In the genomic region with DNA sequence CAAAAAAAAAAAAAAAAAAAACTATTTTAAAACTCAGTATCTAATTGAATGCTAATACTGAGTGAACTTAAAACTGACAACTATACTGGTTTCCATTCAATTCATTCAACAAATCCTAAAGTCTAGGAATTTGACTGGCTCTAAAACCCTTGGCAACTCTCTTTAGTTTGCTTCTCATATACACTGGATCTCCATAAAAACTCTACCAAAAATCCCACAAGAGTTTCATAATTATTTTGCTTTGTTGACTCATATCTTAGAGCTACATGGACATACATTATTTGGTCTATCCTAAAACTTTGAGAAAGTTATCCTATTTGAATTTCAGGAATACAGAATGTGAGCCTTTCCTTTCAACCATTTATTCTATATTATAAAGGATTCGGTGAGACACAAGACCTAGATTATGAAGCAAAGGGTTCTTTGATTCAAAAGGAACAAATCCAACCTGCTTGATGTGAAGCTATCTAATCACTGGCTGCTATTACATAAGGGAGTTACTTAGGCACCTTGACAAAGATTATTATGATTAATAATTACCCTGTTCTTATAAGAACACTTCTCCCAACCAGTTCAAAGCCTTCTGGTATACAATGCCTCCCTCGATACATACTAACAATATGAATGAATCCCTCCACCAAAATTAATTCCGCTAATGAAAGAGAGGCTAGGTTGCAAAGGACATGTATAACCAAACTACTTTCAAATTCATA, we compare ENCODE assay signal across 19 cellular contexts. TPM values are rescaled to one million over a fixed set of nuclear protein-coding genes. Genes with fewer than 3 reads are reported as not detected.
A peak's percentile ranks its signal among the peaks of the same experiment; 100 is the strongest.
DNase-seq lines count a peak whose midpoint lies in the region; ATAC-seq and TF ChIP-seq lines count a peak whose summit lies in the region.
"Had no signal": no experiment of that assay in that cellular context is flagged by ENCODE, and none has a peak within 500 bp of the region (broad histone marks: within the 10 kb centered on the region; RNA-seq: fewer than 3 reads in every experiment).

No MANE protein-coding gene starts in this region.

- WGBS in hepatocyte (ENCODE audit: low lambda C conversion rate, missing lambda C conversion rate), result 82% methylated on average over 3 of the region's 3 CpGs

- no peaks in the 10 kb centered on the region for H4K20me1 ChIP-seq in hepatocyte (ENCODE audit: insufficient read depth, poor library complexity, severe bottlenecking)

- POLR2A ChIA-PET in activated CD4-positive, alpha-beta T cell treated with anti-CD3 and anti-CD28 coated beads for 36 hours (lab: Charles Lee), result no interaction called here

- no peak for TF ChIP-seq CTCF in hepatocyte (IDR thresholded peaks at IDR 0.05; ENCODE audit: poor library complexity)
- no peak for TF ChIP-seq CTCF in progenitor cell of endocrine pancreas (IDR thresholded peaks at IDR 0.05; ENCODE audit: unreplicated experiment)

- ATAC-seq in activated CD4-positive, alpha-beta T cell treated with anti-CD3 and anti-CD28 coated beads for 36 hours, result peak; percentile 53
- no peak for ATAC-seq in GM19463 (IDR thresholded peaks at IDR 0.05; ENCODE audit: unreplicated experiment)
- ATAC-seq: activated CD4-positive, CD25-positive, alpha-beta regulatory T cell treated with anti-CD3 and anti-CD28 coated beads, Interleukin-2, amount 50 U/mL, for 24 hours had no signal

- intact Hi-C loops in activated CD4-positive, alpha-beta T cell treated with anti-CD3 and anti-CD28 coated beads for 36 hours (cut with DNase I, micrococcal nuclease), result no loop called here

- peak overlapping the region; percentile 25 for H3K4me2 ChIP-seq in hepatocyte

- H2AFZ ChIP-seq in hepatocyte, result no peak overlapping the region

- H3K9me3 Mint-ChIP-seq in activated CD4-positive, alpha-beta T cell treated with anti-CD3 and anti-CD28 coated beads for 36 hours (ENCODE audit: low read depth), result no peaks in the 10 kb centered on the region
- no peaks in the 10 kb centered on the region for H3K9me3 Mint-ChIP-seq in progenitor cell of endocrine pancreas (ENCODE audit: low read depth)
- H3K9me3 Mint-ChIP-seq: T-helper 2 cell treated with Interferon-gamma antibody and Interleukin-4, amounts not matched to agents 5 μg/mL and 100 μg/mL, for 36 hours had no signal

- no peaks in the 10 kb centered on the region for H3K27me3 ChIP-seq in hepatocyte
- H3K27me3 ChIP-seq: BLaER1 treated with 17β-estradiol and CSF1 and Interleukin-3, amounts not matched to agents 10 nM and 100 nM; upper lobe of left lung had no signal

- no peaks in the 10 kb centered on the region for H3K9me2 ChIP-seq in hepatocyte (replicated peaks; ENCODE audit: insufficient read depth)

- H3K4me3 Mint-ChIP-seq in activated CD4-positive, alpha-beta T cell treated with anti-CD3 and anti-CD28 coated beads for 36 hours, result no peak overlapping the region
- H3K4me3 Mint-ChIP-seq in progenitor cell of endocrine pancreas (ENCODE audit: low read depth), result no peak overlapping the region
- H3K4me3 Mint-ChIP-seq: T-helper 2 cell treated with Interferon-gamma antibody and Interleukin-4, amounts not matched to agents 5 μg/mL and 100 μg/mL, for 36 hours had no signal

- no peak overlapping the region for H3K4me3 ChIP-seq in hepatocyte
- H3K4me3 ChIP-seq: BLaER1 treated with 17β-estradiol and CSF1 and Interleukin-3, amounts not matched to agents 10 nM and 100 nM; upper lobe of left lung had no signal

- peak overlapping the region; percentile 29 for H3K27ac ChIP-seq in hepatocyte
- H3K27ac ChIP-seq: BLaER1 treated with 17β-estradiol and CSF1 and Interleukin-3, amounts not matched to agents 10 nM and 100 nM; HL-60 had no signal

- no peak for DNase-seq in activated CD4-positive, alpha-beta T cell treated with anti-CD3 and anti-CD28 coated beads for 36 hours
- no peak for DNase-seq in activated CD4-positive, alpha-beta T cell treated with anti-CD3 and anti-CD28 coated beads for 1 hour
- peak; percentile 18 for DNase-seq in MV-4-11 (lab: John Stamatoyannopoulos, UW)
- DNase-seq in hepatocyte (ENCODE audit: low spot score), result no peak
- no peak for DNase-seq in progenitor cell of endocrine pancreas (ENCODE audit: low spot score, unreplicated experiment)
- no peak for DNase-seq in T-helper 2 cell
- no peak for DNase-seq in SHP77 treated with DMSO at 0.1 percent for 48 hours (lab: John Stamatoyannopoulos, UW)
- DNase-seq: activated CD8-positive, alpha-beta memory T cell treated with anti-CD3 and anti-CD28 coated beads, Interleukin-2, amount 50 U/mL, for 4 hours; caudate nucleus; effector CD4-positive, alpha-beta T cell; NCI-H2081 treated with DMSO at 0.1 percent for 48 hours; NCI-H524 treated with DMSO at 0.1 percent for 48 hours; posterior cingulate gyrus; upper lobe of left lung had no signal

- peaks cover 24% of the 10 kb centered on the region for H3K4me1 ChIP-seq in hepatocyte (ENCODE audit: insufficient read depth)

- H3K36me3 Mint-ChIP-seq in activated CD4-positive, alpha-beta T cell treated with anti-CD3 and anti-CD28 coated beads for 36 hours (ENCODE audit: low read depth), result peaks cover 64% of the 10 kb centered on the region
- peaks cover 8% of the 10 kb centered on the region for H3K36me3 Mint-ChIP-seq in progenitor cell of endocrine pancreas (ENCODE audit: insufficient read depth)

- CTCF ChIA-PET in activated CD4-positive, alpha-beta T cell treated with anti-CD3 and anti-CD28 coated beads for 36 hours (lab: Charles Lee), result interaction anchor here (1.2 to 2.9 kb wide), 4 partner anchors 9 to 17 kb away, joined by 4 to 14 read pairs (median 6); no protein-coding TSS in a partner anchor

- H3K36me3 ChIP-seq in hepatocyte (replicated peaks; ENCODE audit: insufficient read depth, low read depth), result no peaks in the 10 kb centered on the region

- no peaks in the 10 kb centered on the region for H3K9me3 ChIP-seq in hepatocyte (ENCODE audit: low read depth)
- H3K9me3 ChIP-seq: upper lobe of left lung had no signal

- no peaks in the 10 kb centered on the region for H3K79me2 ChIP-seq in hepatocyte

- no peaks in the 10 kb centered on the region for H3K27me3 Mint-ChIP-seq in activated CD4-positive, alpha-beta T cell treated with anti-CD3 and anti-CD28 coated beads for 36 hours
- no peaks in the 10 kb centered on the region for H3K27me3 Mint-ChIP-seq in progenitor cell of endocrine pancreas

- H3K4me1 Mint-ChIP-seq in activated CD4-positive, alpha-beta T cell treated with anti-CD3 and anti-CD28 coated beads for 36 hours, result peaks cover 91% of the 10 kb centered on the region
- H3K4me1 Mint-ChIP-seq in progenitor cell of endocrine pancreas (ENCODE audit: low read depth), result peaks cover 43% of the 10 kb centered on the region

- H3K27ac Mint-ChIP-seq in activated CD4-positive, alpha-beta T cell treated with anti-CD3 and anti-CD28 coated beads for 36 hours, result peak overlapping the region; percentile 78
- peak overlapping the region; percentile 67 for H3K27ac Mint-ChIP-seq in progenitor cell of endocrine pancreas
- H3K27ac Mint-ChIP-seq: T-helper 2 cell treated with Interferon-gamma antibody and Interleukin-4, amounts not matched to agents 5 μg/mL and 100 μg/mL, for 36 hours had no signal

RNA-seq across cellular contexts. Expression of a gene that starts 15.8 kb away (rescaled TPM):
- total RNA-seq in activated CD4-positive, alpha-beta T cell treated with anti-CD3 and anti-CD28 coated beads for 36 hours, result 10 to 100 TPM; 94.4 to 99.3 TPM
- 65.8 and 69.7 TPM in 2 replicates for total RNA-seq in hepatocyte
- polyA plus RNA-seq in hepatocyte, result 70.8 and 80.7 TPM in 2 replicates
- 107 TPM in 2 replicates for total RNA-seq in progenitor cell of endocrine pancreas
